ENCODE assay signal across 20 cellular contexts in genomic region chr20:10297223-10297622, GRCh38.
A peak's percentile ranks its signal among the peaks of the same experiment; 100 is the strongest.
DNase-seq lines count a peak whose midpoint lies in the region; ATAC-seq, FAIRE-seq and TF ChIP-seq lines count a peak whose summit lies in the region.
"Had no signal": no experiment of that assay in that cellular context is flagged by ENCODE, and none has a peak within 500 bp of the region (broad histone marks: within the 10 kb centered on the region; RNA-seq: fewer than 3 reads in every experiment).

No MANE protein-coding gene starts in this region.

- H3K27ac ChIP-seq in SK-N-SH (ENCODE audit: low read depth in 2 of 2, low read length in 1 of 2): peak overlapping the region in 1 of 2 experiments; percentile 55; a peak in 2 of 4 replicates
- H3K27ac ChIP-seq in OCI-LY3 (ENCODE audit: low read length): no peak overlapping the region
- H3K27ac ChIP-seq in ascending aorta: peak overlapping the region; percentile 77 to 81

- TF ChIP-seq POLR2A in GM12891 (IDR thresholded peaks at IDR 0.05; ENCODE audit: low read depth, low read length): no peak

- POLR2A ChIA-PET in SK-N-SH (lab: Yijun Ruan, JAX): no interaction called here

- no peak overlapping the region for H3K4me3 ChIP-seq in SK-N-SH (ENCODE audit: low read depth in 2 of 2, low read length in 1 of 2)
- peak overlapping the region; percentile 40 for H3K4me3 ChIP-seq in OCI-LY3 (ENCODE audit: low read length)
- H3K4me3 ChIP-seq in ascending aorta: no peak overlapping the region
- H3K4me3 ChIP-seq: GM12878, GM23338 had no signal

- H4K20me1 ChIP-seq in SK-N-SH (ENCODE audit: insufficient read depth): no peaks in the 10 kb centered on the region
- no peaks in the 10 kb centered on the region for H4K20me1 ChIP-seq in OCI-LY3 (ENCODE audit: insufficient read depth, low read length)

- no peaks in the 10 kb centered on the region for H3K9me2 ChIP-seq in SK-N-SH

- ATAC-seq in SK-N-SH treated with all-trans-retinoic acid at 6 μM for 48 hours (no peak), GM21528 (IDR thresholded peaks at IDR 0.05; ENCODE audit: low FRiP score, unreplicated experiment) (no peak)
- ATAC-seq: GM12878, GM23338 had no signal

- no peak for FAIRE-seq in GM12891 (lab: Jason Lieb, UNC)
- FAIRE-seq: GM12878, GM18507, HTR-8/SVneo had no signal

- H3K9ac ChIP-seq in SK-N-SH (no peak overlapping the region), OCI-LY3 (ENCODE audit: low read length) (no peak overlapping the region)

- 0 out of 2 replicates have a peak overlapping the region, but pooled peaks have one; percentile 47 for H3K4me2 ChIP-seq in SK-N-SH
- peak overlapping the region; percentile 69 for H3K4me2 ChIP-seq in OCI-LY3 (ENCODE audit: low read length)
- H3K4me2 ChIP-seq: GM23338 had no signal

- H3K36me3 ChIP-seq in SK-N-SH (replicated peaks in 1 of 2; ENCODE audit: control insufficient read depth in 1 of 2, insufficient read depth in 2 of 2, low read length in 1 of 2) (peaks cover 0 to 12% of the 10 kb centered on the region in 2 experiments), OCI-LY3 (replicated peaks; ENCODE audit: low read depth, low read length) (no peaks in the 10 kb centered on the region), ascending aorta (no peaks in the 10 kb centered on the region)

- no peak for TF ChIP-seq RAD21 in SK-N-SH (IDR thresholded peaks at IDR 0.05; ENCODE audit: low read length)

- H3K4me1 ChIP-seq in SK-N-SH (ENCODE audit: control insufficient read depth in 1 of 2, insufficient read depth in 2 of 2, low read depth in 1 of 2, low read length in 1 of 2): peaks cover 6 to 13% of the 10 kb centered on the region in 2 experiments; a peak in 3 of 4 replicates
- H3K4me1 ChIP-seq in OCI-LY3 (ENCODE audit: low read length): peaks cover 33% of the 10 kb centered on the region
- peaks cover 8 to 26% of the 10 kb centered on the region in 2 donors for H3K4me1 ChIP-seq in ascending aorta

- no peak overlapping the region for H2AFZ ChIP-seq in SK-N-SH (ENCODE audit: low read depth)
- no peak overlapping the region for H2AFZ ChIP-seq in OCI-LY3 (ENCODE audit: low read depth, low read length)
- H2AFZ ChIP-seq: GM23338 had no signal

- CTCF ChIA-PET in SK-N-SH (lab: Yijun Ruan, JAX): interaction anchor here (0.6 to 1.5 kb wide), 4 partner anchors 72 to 319 kb away, joined by 3 to 4 read pairs (median 3); no protein-coding TSS in a partner anchor

- no peak for TF ChIP-seq EP300 in SK-N-SH (IDR thresholded peaks at IDR 0.05; ENCODE audit: borderline replicate concordance in 1 of 2, low read depth in 1 of 2, low read length in 1 of 2)

- H3F3A ChIP-seq in SK-N-SH (replicated peaks; ENCODE audit: insufficient read depth): peaks cover 6% of the 10 kb centered on the region

- intact Hi-C loops in ascending aorta (cut with DNase I): loop anchor here (5.0 kb wide), 2 partner anchors 80 to 130 kb away; partner anchors contain the start of gene SNAP25

- TF ChIP-seq CTCF in SK-N-SH (IDR thresholded peaks at IDR 0.05) (no peak), OCI-LY3 (IDR thresholded peaks at IDR 0.05; ENCODE audit: low read depth, low read length) (no peak), ascending aorta (IDR thresholded peaks at IDR 0.05) (no peak)

- H3K79me2 ChIP-seq in SK-N-SH (ENCODE audit: insufficient read depth) (no peaks in the 10 kb centered on the region), OCI-LY3 (ENCODE audit: low read length) (no peaks in the 10 kb centered on the region)

- H3K9me3 ChIP-seq in SK-N-SH: no peaks in the 10 kb centered on the region
- H3K9me3 ChIP-seq in OCI-LY3 (ENCODE audit: insufficient read depth, low read length): no peaks in the 10 kb centered on the region; the same call in 1 of the 2 replicates
- H3K9me3 ChIP-seq in ascending aorta: no peaks in the 10 kb centered on the region

- 94% methylated on average over 1 of the region's 1 CpG for WGBS in SK-N-SH (ENCODE audit: low lambda C conversion rate)

- DNase-seq in SK-N-SH (no peak), ascending aorta (ENCODE audit: low spot score in 2 of 2) (no peak), GM12891 (ENCODE audit: insufficient read length, low spot score) (no peak), GOT3 (lab: John Stamatoyannopoulos, UW) (no peak)
- DNase-seq: 8988T; C1 segment of cervical spinal cord; CD4-positive, CD25-positive, alpha-beta regulatory T cell; CD8-positive, alpha-beta memory T cell; COR-L47; DMS 273 treated with DMSO at 0.1 percent for 48 hours; DMS53; DND-41; H9 had no signal

- H3K27me3 ChIP-seq in SK-N-SH (ENCODE audit: insufficient read depth) (no peaks in the 10 kb centered on the region), OCI-LY3 (ENCODE audit: low read depth, low read length) (peaks cover 71% of the 10 kb centered on the region), ascending aorta (no peaks in the 10 kb centered on the region)

TF ChIP-seq in SK-N-SH, 30 proteins besides CTCF, POLR2A, EP300 and RAD21:
- TF ChIP-seq USF1 (IDR thresholded peaks at IDR 0.05; ENCODE audit: borderline replicate concordance, low read depth) (peak; percentile 20; the same call in 1 of the 2 replicates), JUND (IDR thresholded peaks at IDR 0.05) (no peak), RXRA (IDR thresholded peaks at IDR 0.05; ENCODE audit: borderline replicate concordance, low read depth) (no peak), MXI1 (IDR thresholded peaks at IDR 0.05; ENCODE audit: low read depth, low read length) (no peak), EZH2phosphoT487 (IDR thresholded peaks at IDR 0.05; ENCODE audit: borderline replicate concordance, low read depth) (no peak), NFIC (IDR thresholded peaks at IDR 0.05; ENCODE audit: borderline replicate concordance) (no peak)

TF ChIP-seq in SK-N-SH treated with all-trans-retinoic acid at 6 μM for 48 hours, 23 proteins besides CTCF, POLR2A, EP300 and RAD21:
- TF ChIP-seq ZC3H10 (CRISPR knock-in tag; IDR thresholded peaks at IDR 0.05): no peak
- no peak for TF ChIP-seq GLIS3 (CRISPR knock-in tag; IDR thresholded peaks at IDR 0.05)
- TF ChIP-seq OSR1 (CRISPR knock-in tag; IDR thresholded peaks at IDR 0.05): no peak
- TF ChIP-seq ESRRG (CRISPR knock-in tag; IDR thresholded peaks at IDR 0.05): no peak
- TF ChIP-seq ZNF8 (CRISPR knock-in tag; IDR thresholded peaks at IDR 0.05): no peak
- no peak for TF ChIP-seq ZNF70 (CRISPR knock-in tag; IDR thresholded peaks at IDR 0.05)
- TF ChIP-seq ZFP30 (CRISPR knock-in tag; IDR thresholded peaks at IDR 0.05): no peak
- TF ChIP-seq PPARA (CRISPR knock-in tag; IDR thresholded peaks at IDR 0.05; ENCODE audit: borderline replicate concordance): no peak
- TF ChIP-seq ISL1 (CRISPR knock-in tag; IDR thresholded peaks at IDR 0.05): no peak
- no peak for TF ChIP-seq SNAI2 (CRISPR knock-in tag; IDR thresholded peaks at IDR 0.05)
- TF ChIP-seq RARB (CRISPR knock-in tag; IDR thresholded peaks at IDR 0.05): no peak
- no peak for TF ChIP-seq TOX (CRISPR knock-in tag; IDR thresholded peaks at IDR 0.05; ENCODE audit: borderline replicate concordance)
- no peak for TF ChIP-seq TCF4 (CRISPR knock-in tag; IDR thresholded peaks at IDR 0.05; ENCODE audit: borderline replicate concordance)
- no peak for TF ChIP-seq CSRNP3 (CRISPR knock-in tag; IDR thresholded peaks at IDR 0.05)
- TF ChIP-seq ZFP3 (CRISPR knock-in tag; IDR thresholded peaks at IDR 0.05): no peak
- no peak for TF ChIP-seq ARNTL (CRISPR knock-in tag; IDR thresholded peaks at IDR 0.05; ENCODE audit: borderline replicate concordance, low read depth)

TF ChIP-seq in GM12891, 5 proteins besides CTCF, POLR2A, EP300 and RAD21:
- no peak for TF ChIP-seq POU2F2 (IDR thresholded peaks at IDR 0.05; ENCODE audit: low read depth, low read length)
- TF ChIP-seq PAX5 (IDR thresholded peaks at IDR 0.05; ENCODE audit: insufficient read depth, low read length, severe bottlenecking): no peak
- no peak for TF ChIP-seq POLR2AphosphoS5 (IDR thresholded peaks at IDR 0.05; ENCODE audit: low read depth, low read length)
- no peak for TF ChIP-seq TAF1 (IDR thresholded peaks at IDR 0.05; ENCODE audit: low read depth, low read length)
- TF ChIP-seq SPI1 (IDR thresholded peaks at IDR 0.05; ENCODE audit: low read depth, low read length): no peak
